Comparison of ENCODE assay signal across 1 cellular context in genomic region chr2:69434753-69435152, GRCh38.
TF ChIP-seq lines count a peak whose summit lies in the region.

No MANE protein-coding gene starts in this region.

TF ChIP-seq in GM12878, 131 proteins besides CTCF, POLR2A, EP300 and RAD21:
- TF ChIP-seq SMC3 (IDR thresholded peaks at IDR 0.05; ENCODE audit: borderline replicate concordance, low read length): no peak
- no peak for TF ChIP-seq NRF1 (conservative IDR thresholded peaks at IDR 0.05; ENCODE audit: low read depth, low read length)
- no peak for TF ChIP-seq STAT1 (conservative IDR thresholded peaks at IDR 0.05)
- no peak for TF ChIP-seq ZBED1 (IDR thresholded peaks at IDR 0.05; ENCODE audit: borderline replicate concordance)
- no peak for TF ChIP-seq RBBP5 (conservative IDR thresholded peaks at IDR 0.05)
- TF ChIP-seq BCL3 (IDR thresholded peaks at IDR 0.05; ENCODE audit: borderline replicate concordance, insufficient read depth, low read depth, low read length, poor library complexity, severe bottlenecking): no peak
- TF ChIP-seq, protein P1, sequence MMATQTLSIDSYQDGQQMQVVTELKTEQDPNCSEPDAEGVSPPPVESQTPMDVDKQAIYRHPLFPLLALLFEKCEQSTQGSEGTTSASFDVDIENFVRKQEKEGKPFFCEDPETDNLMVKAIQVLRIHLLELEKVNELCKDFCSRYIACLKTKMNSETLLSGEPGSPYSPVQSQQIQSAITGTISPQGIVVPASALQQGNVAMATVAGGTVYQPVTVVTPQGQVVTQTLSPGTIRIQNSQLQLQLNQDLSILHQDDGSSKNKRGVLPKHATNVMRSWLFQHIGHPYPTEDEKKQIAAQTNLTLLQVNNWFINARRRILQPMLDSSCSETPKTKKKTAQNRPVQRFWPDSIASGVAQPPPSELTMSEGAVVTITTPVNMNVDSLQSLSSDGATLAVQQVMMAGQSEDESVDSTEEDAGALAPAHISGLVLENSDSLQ (IDR thresholded peaks at IDR 0.05): no peak
- TF ChIP-seq KAT2A (conservative IDR thresholded peaks at IDR 0.05; ENCODE audit: control insufficient read depth, low read depth, low read length): no peak
- no peak for TF ChIP-seq HDAC6 (IDR thresholded peaks at IDR 0.05; ENCODE audit: unreplicated experiment)
- TF ChIP-seq CREM (IDR thresholded peaks at IDR 0.05; ENCODE audit: low read depth): no peak
- no peak for TF ChIP-seq SIX5 (IDR thresholded peaks at IDR 0.05; ENCODE audit: low read depth, low read length, severe bottlenecking)
- TF ChIP-seq FOS (IDR thresholded peaks at IDR 0.05; ENCODE audit: borderline replicate concordance, extremely low read depth, insufficient read length): no peak
